ENCODE assay signal across 1 cellular context in the genomic region with DNA sequence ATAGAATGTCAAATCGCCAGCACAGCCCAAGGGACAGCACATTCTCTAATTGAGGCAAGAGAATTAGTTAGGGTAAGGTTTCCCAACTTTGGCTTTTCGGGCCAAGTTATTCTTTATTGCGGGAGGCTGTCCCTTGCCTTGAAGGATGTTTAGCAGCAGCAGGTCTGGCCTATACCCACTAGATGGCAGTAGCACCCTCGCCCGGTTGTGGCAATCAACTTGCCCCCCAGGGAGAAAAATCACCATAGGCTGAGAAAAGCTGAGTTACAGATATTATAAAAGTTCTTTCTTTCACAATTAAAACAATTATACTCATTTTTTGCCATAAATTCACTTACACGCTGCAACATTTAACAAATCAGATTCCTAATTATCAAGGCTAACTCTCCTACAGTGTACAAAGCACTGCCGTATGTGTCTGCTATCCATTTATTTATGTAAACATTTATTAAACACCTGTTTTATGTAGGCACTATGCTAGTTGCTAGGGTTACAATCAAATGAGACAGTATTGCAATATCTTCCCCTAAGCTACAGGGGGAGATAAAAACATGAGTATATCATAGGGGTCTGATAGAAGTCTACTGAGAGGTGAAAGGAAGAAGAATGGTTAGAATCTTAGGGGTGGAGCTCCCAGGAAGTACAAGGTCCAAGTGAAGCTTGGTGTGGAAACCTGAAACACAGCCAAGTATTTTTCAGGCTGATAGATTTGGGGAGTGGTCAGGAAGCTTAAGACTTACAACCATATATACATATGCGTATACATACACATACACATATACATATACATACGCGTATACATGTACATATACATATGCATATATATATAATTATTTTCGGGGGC.
A peak's percentile ranks its signal among the peaks of the same experiment; 100 is the strongest.
TF ChIP-seq lines count a peak whose summit lies in the region.

No MANE protein-coding gene starts in this region.

TF ChIP-seq in HEK293, 187 proteins besides CTCF, POLR2A, EP300 and RAD21 (continued from another document):
- TF ChIP-seq, protein P1, sequence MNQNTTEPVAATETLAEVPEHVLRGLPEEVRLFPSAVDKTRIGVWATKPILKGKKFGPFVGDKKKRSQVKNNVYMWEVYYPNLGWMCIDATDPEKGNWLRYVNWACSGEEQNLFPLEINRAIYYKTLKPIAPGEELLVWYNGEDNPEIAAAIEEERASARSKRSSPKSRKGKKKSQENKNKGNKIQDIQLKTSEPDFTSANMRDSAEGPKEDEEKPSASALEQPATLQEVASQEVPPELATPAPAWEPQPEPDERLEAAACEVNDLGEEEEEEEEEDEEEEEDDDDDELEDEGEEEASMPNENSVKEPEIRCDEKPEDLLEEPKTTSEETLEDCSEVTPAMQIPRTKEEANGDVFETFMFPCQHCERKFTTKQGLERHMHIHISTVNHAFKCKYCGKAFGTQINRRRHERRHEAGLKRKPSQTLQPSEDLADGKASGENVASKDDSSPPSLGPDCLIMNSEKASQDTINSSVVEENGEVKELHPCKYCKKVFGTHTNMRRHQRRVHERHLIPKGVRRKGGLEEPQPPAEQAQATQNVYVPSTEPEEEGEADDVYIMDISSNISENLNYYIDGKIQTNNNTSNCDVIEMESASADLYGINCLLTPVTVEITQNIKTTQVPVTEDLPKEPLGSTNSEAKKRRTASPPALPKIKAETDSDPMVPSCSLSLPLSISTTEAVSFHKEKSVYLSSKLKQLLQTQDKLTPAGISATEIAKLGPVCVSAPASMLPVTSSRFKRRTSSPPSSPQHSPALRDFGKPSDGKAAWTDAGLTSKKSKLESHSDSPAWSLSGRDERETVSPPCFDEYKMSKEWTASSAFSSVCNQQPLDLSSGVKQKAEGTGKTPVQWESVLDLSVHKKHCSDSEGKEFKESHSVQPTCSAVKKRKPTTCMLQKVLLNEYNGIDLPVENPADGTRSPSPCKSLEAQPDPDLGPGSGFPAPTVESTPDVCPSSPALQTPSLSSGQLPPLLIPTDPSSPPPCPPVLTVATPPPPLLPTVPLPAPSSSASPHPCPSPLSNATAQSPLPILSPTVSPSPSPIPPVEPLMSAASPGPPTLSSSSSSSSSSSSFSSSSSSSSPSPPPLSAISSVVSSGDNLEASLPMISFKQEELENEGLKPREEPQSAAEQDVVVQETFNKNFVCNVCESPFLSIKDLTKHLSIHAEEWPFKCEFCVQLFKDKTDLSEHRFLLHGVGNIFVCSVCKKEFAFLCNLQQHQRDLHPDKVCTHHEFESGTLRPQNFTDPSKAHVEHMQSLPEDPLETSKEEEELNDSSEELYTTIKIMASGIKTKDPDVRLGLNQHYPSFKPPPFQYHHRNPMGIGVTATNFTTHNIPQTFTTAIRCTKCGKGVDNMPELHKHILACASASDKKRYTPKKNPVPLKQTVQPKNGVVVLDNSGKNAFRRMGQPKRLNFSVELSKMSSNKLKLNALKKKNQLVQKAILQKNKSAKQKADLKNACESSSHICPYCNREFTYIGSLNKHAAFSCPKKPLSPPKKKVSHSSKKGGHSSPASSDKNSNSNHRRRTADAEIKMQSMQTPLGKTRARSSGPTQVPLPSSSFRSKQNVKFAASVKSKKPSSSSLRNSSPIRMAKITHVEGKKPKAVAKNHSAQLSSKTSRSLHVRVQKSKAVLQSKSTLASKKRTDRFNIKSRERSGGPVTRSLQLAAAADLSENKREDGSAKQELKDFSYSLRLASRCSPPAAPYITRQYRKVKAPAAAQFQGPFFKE (tag by site-specific recombination; IDR thresholded peaks at IDR 0.05; ENCODE audit: borderline replicate concordance): no peak
- TF ChIP-seq ZNF660 (tag by site-specific recombination; IDR thresholded peaks at IDR 0.05) (peak; percentile 95), GLIS1 (tag by site-specific recombination; IDR thresholded peaks at IDR 0.05) (peak; percentile 54; the same call in 1 of the 2 replicates), ZXDB (tag by site-specific recombination; IDR thresholded peaks at IDR 0.05) (no peak), ZNF654 (tag by site-specific recombination; IDR thresholded peaks at IDR 0.05; ENCODE audit: low read depth) (peak; percentile 52), ZNF600 (tag by site-specific recombination; IDR thresholded peaks at IDR 0.05) (no peak), ZNF629 (tag by site-specific recombination; IDR thresholded peaks at IDR 0.05) (no peak), ZNF529 (tag by site-specific recombination; IDR thresholded peaks at IDR 0.05; ENCODE audit: insufficient replicate concordance) (no peak)
- TF ChIP-seq, protein P2, sequence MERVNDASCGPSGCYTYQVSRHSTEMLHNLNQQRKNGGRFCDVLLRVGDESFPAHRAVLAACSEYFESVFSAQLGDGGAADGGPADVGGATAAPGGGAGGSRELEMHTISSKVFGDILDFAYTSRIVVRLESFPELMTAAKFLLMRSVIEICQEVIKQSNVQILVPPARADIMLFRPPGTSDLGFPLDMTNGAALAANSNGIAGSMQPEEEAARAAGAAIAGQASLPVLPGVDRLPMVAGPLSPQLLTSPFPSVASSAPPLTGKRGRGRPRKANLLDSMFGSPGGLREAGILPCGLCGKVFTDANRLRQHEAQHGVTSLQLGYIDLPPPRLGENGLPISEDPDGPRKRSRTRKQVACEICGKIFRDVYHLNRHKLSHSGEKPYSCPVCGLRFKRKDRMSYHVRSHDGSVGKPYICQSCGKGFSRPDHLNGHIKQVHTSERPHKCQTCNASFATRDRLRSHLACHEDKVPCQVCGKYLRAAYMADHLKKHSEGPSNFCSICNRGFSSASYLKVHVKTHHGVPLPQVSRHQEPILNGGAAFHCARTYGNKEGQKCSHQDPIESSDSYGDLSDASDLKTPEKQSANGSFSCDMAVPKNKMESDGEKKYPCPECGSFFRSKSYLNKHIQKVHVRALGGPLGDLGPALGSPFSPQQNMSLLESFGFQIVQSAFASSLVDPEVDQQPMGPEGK (tag by site-specific recombination; IDR thresholded peaks at IDR 0.05): 0 out of 2 replicates have a peak, but pooled peaks have one; percentile 21
